ENCODE assay signal across 14 cellular contexts in the genomic region with DNA sequence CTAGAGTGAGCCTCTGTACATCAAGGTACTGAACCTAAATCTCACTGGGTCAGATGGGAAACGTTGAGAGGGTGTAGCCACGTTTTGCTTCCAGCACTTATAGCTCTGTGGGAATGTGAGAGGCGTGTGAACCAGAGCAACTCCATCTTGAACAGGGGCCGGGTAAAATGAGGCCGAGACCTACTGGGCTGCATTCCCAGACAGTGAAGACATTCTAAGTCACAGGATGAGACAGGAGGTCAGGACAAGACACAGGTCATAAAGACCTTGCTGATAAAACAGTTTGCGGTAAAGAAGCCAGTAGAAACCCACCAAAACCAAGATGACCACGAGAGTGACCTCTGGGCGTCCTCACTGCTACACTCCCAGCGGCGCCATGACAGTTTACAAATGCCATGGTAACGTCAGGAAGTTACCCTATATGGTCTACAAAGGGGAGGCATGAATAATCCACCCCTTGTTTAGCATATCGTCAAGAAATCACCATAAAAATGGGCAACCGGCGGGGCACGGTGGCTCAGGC.
"Had no signal": no experiment of that assay in that cellular context is flagged by ENCODE, and none has a peak within 500 bp of the region (broad histone marks: within the 10 kb centered on the region; RNA-seq: fewer than 3 reads in every experiment).

No MANE protein-coding gene starts in this region.

- H3K4me3 ChIP-seq: psoas muscle, right lobe of liver, spleen had no signal

- H3K36me3 ChIP-seq: right lobe of liver, spleen had no signal

- H3K9me3 ChIP-seq: psoas muscle, right lobe of liver, spleen had no signal

- ATAC-seq: activated CD8-positive, alpha-beta T cell treated with anti-CD3 and anti-CD28 coated beads for 36 hours; natural killer cell; psoas muscle; stimulated activated memory B cell treated with anti-CD40 and anti-IgM and Interleukin-4, amounts not matched to agents 10 μg/mL and 1 μg/mL and 100 μg/mL, for 72 hours had no signal

- H3K27me3 ChIP-seq: right lobe of liver had no signal

- H3K27ac ChIP-seq: psoas muscle, right lobe of liver, spleen had no signal

- DNase-seq: activated CD8-positive, alpha-beta T cell treated with anti-CD3 and anti-CD28 coated beads for 36 hours; activated naive CD4-positive, alpha-beta T cell; caudate nucleus; effector memory CD4-positive, alpha-beta T cell; erythroblast; hippocampal formation; mammary epithelial cell; natural killer cell; psoas muscle; right lobe of liver; spleen; stimulated activated CD4-positive, alpha-beta T cell treated with anti-CD3 and anti-CD28 coated beads, Interleukin-1b, Interleukin-23, amount 100 ng/mL, for 48 hours; T-helper 9 cell had no signal
